ENCODE assay signal across 1 cellular context in genomic region chr15:40265875-40266274, GRCh38.
TF ChIP-seq lines count a peak whose summit lies in the region.

No MANE protein-coding gene starts in this region.

TF ChIP-seq in K562, 482 proteins besides CTCF, POLR2A, EP300 and RAD21:
- no peak for TF ChIP-seq STAT5A (IDR thresholded peaks at IDR 0.05; ENCODE audit: borderline replicate concordance, low read length)
- TF ChIP-seq, protein P1, sequence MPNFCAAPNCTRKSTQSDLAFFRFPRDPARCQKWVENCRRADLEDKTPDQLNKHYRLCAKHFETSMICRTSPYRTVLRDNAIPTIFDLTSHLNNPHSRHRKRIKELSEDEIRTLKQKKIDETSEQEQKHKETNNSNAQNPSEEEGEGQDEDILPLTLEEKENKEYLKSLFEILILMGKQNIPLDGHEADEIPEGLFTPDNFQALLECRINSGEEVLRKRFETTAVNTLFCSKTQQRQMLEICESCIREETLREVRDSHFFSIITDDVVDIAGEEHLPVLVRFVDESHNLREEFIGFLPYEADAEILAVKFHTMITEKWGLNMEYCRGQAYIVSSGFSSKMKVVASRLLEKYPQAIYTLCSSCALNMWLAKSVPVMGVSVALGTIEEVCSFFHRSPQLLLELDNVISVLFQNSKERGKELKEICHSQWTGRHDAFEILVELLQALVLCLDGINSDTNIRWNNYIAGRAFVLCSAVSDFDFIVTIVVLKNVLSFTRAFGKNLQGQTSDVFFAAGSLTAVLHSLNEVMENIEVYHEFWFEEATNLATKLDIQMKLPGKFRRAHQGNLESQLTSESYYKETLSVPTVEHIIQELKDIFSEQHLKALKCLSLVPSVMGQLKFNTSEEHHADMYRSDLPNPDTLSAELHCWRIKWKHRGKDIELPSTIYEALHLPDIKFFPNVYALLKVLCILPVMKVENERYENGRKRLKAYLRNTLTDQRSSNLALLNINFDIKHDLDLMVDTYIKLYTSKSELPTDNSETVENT (CRISPR knock-in tag; IDR thresholded peaks at IDR 0.05): no peak
- no peak for TF ChIP-seq MEF2A (IDR thresholded peaks at IDR 0.05; ENCODE audit: control insufficient read depth, low read depth, low read length)
- TF ChIP-seq MEIS2 (IDR thresholded peaks at IDR 0.05; ENCODE audit: partially characterized antibody): no peak
- TF ChIP-seq MAFG (tag; conservative IDR thresholded peaks at IDR 0.05): no peak
- TF ChIP-seq TEAD4 (IDR thresholded peaks at IDR 0.05; ENCODE audit: low read length): no peak
- 0 out of 2 replicates have a peak, but pooled peaks have one; percentile 29 for TF ChIP-seq TEAD4 (CRISPR knock-in tag; IDR thresholded peaks at IDR 0.05; ENCODE audit: borderline replicate concordance)
